ENCODE assay signal across 1 cellular context in genomic region chr1:95122151-95122697, GRCh38.
TF ChIP-seq lines count a peak whose summit lies in the region.

No MANE protein-coding gene starts in this region.

TF ChIP-seq in HepG2, 621 proteins besides CTCF, POLR2A, EP300 and RAD21 (continued from another document and continues in another):
- TF ChIP-seq PRDM10 (CRISPR knock-in tag; IDR thresholded peaks at IDR 0.05; ENCODE audit: low read depth) (peak; percentile 68; the same call in 1 of the 2 replicates), ZNF674 (CRISPR knock-in tag; IDR thresholded peaks at IDR 0.05; ENCODE audit: low read depth) (no peak), PCBP2 (optimal IDR thresholded peaks at IDR 0.05; ENCODE audit: low read depth, low read length, poor library complexity, severe bottlenecking) (no peak), MIER2 (CRISPR knock-in tag; IDR thresholded peaks at IDR 0.05) (0 out of 2 replicates have a peak, but pooled peaks have one; percentile 77), MTF1 (CRISPR knock-in tag; IDR thresholded peaks at IDR 0.05) (no peak), ZBTB37 (CRISPR knock-in tag; IDR thresholded peaks at IDR 0.05) (peak; percentile 55; the same call in 1 of the 2 replicates), ZFP62 (CRISPR knock-in tag; IDR thresholded peaks at IDR 0.05) (no peak), NR2F1 (CRISPR knock-in tag; IDR thresholded peaks at IDR 0.05) (peak; percentile 95 to 97), JARID2 (CRISPR knock-in tag; IDR thresholded peaks at IDR 0.05; ENCODE audit: insufficient replicate concordance) (no peak), ZNF614 (CRISPR knock-in tag; IDR thresholded peaks at IDR 0.05; ENCODE audit: borderline replicate concordance) (no peak; the same call in none of the 2 replicates), HCFC1 (IDR thresholded peaks at IDR 0.05; ENCODE audit: low read depth, low read length) (no peak), ZNF264 (CRISPR knock-in tag; IDR thresholded peaks at IDR 0.05) (peak; percentile 54; the same call in 1 of the 2 replicates), RBAK (CRISPR knock-in tag; IDR thresholded peaks at IDR 0.05) (0 out of 2 replicates have a peak, but pooled peaks have one; percentile 21), POLR2AphosphoS5 (IDR thresholded peaks at IDR 0.05; ENCODE audit: low read depth, low read length) (no peak), WIZ (CRISPR knock-in tag; IDR thresholded peaks at IDR 0.05) (peak; percentile 53; the same call in 1 of the 2 replicates), HIC2 (CRISPR knock-in tag; IDR thresholded peaks at IDR 0.05; ENCODE audit: low read depth) (peak; percentile 53; the same call in 1 of the 2 replicates), RBM22 (optimal IDR thresholded peaks at IDR 0.05; ENCODE audit: low read length) (no peak), ZNF549 (CRISPR knock-in tag; IDR thresholded peaks at IDR 0.05) (no peak), ZC3H4 (CRISPR knock-in tag; IDR thresholded peaks at IDR 0.05; ENCODE audit: borderline replicate concordance) (no peak), ZNF468 (CRISPR knock-in tag; IDR thresholded peaks at IDR 0.05) (no peak), PHF20 (CRISPR knock-in tag; IDR thresholded peaks at IDR 0.05) (no peak), NBN (conservative IDR thresholded peaks at IDR 0.05) (no peak), ATF1 (CRISPR knock-in tag; IDR thresholded peaks at IDR 0.05) (peak; percentile 54), ZNF143 (CRISPR knock-in tag; IDR thresholded peaks at IDR 0.05) (no peak), MAZ (IDR thresholded peaks at IDR 0.05; ENCODE audit: borderline replicate concordance, low read depth, low read length) (peak; percentile 47; the same call in 1 of the 2 replicates), MAZ (CRISPR knock-in tag; IDR thresholded peaks at IDR 0.05; ENCODE audit: low read depth) (no peak), KLF13 (CRISPR knock-in tag; IDR thresholded peaks at IDR 0.05) (no peak), RARA (CRISPR knock-in tag; IDR thresholded peaks at IDR 0.05) (peak; percentile 99), ADNP (CRISPR knock-in tag; IDR thresholded peaks at IDR 0.05) (peak; percentile 70; the same call in 1 of the 2 replicates), MAF1 (CRISPR knock-in tag; IDR thresholded peaks at IDR 0.05; ENCODE audit: borderline replicate concordance) (no peak), GTF2F1 (IDR thresholded peaks at IDR 0.05; ENCODE audit: low read length) (no peak)
- TF ChIP-seq, protein P1, sequence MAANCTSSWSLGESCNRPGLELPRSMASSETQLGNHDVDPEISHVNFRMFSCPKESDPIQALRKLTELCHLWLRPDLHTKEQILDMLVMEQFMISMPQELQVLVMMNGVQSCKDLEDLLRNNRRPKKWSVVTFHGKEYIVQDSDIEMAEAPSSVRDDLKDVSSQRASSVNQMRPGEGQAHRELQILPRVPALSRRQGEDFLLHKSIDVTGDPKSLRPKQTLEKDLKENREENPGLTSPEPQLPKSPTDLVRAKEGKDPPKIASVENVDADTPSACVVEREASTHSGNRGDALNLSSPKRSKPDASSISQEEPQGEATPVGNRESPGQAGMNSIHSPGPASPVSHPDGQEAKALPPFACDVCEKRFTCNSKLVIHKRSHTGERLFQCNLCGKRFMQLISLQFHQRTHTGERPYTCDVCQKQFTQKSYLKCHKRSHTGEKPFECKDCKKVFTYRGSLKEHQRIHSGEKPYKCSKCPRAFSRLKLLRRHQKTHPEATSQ (CRISPR knock-in tag; IDR thresholded peaks at IDR 0.05; ENCODE audit: borderline replicate concordance), result peak; percentile 52
- TF ChIP-seq, protein P2, sequence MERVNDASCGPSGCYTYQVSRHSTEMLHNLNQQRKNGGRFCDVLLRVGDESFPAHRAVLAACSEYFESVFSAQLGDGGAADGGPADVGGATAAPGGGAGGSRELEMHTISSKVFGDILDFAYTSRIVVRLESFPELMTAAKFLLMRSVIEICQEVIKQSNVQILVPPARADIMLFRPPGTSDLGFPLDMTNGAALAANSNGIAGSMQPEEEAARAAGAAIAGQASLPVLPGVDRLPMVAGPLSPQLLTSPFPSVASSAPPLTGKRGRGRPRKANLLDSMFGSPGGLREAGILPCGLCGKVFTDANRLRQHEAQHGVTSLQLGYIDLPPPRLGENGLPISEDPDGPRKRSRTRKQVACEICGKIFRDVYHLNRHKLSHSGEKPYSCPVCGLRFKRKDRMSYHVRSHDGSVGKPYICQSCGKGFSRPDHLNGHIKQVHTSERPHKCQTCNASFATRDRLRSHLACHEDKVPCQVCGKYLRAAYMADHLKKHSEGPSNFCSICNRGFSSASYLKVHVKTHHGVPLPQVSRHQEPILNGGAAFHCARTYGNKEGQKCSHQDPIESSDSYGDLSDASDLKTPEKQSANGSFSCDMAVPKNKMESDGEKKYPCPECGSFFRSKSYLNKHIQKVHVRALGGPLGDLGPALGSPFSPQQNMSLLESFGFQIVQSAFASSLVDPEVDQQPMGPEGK (CRISPR knock-in tag; IDR thresholded peaks at IDR 0.05), result peak; percentile 81
- TF ChIP-seq, protein P3, sequence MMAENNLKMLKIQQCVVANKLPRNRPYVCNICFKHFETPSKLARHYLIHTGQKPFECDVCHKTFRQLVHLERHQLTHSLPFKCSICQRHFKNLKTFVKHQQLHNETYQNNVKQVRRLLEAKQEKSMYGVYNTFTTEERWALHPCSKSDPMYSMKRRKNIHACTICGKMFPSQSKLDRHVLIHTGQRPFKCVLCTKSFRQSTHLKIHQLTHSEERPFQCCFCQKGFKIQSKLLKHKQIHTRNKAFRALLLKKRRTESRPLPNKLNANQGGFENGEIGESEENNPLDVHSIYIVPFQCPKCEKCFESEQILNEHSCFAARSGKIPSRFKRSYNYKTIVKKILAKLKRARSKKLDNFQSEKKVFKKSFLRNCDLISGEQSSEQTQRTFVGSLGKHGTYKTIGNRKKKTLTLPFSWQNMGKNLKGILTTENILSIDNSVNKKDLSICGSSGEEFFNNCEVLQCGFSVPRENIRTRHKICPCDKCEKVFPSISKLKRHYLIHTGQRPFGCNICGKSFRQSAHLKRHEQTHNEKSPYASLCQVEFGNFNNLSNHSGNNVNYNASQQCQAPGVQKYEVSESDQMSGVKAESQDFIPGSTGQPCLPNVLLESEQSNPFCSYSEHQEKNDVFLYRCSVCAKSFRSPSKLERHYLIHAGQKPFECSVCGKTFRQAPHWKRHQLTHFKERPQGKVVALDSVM (CRISPR knock-in tag; IDR thresholded peaks at IDR 0.05), result peak; percentile 98
- TF ChIP-seq, protein P4, sequence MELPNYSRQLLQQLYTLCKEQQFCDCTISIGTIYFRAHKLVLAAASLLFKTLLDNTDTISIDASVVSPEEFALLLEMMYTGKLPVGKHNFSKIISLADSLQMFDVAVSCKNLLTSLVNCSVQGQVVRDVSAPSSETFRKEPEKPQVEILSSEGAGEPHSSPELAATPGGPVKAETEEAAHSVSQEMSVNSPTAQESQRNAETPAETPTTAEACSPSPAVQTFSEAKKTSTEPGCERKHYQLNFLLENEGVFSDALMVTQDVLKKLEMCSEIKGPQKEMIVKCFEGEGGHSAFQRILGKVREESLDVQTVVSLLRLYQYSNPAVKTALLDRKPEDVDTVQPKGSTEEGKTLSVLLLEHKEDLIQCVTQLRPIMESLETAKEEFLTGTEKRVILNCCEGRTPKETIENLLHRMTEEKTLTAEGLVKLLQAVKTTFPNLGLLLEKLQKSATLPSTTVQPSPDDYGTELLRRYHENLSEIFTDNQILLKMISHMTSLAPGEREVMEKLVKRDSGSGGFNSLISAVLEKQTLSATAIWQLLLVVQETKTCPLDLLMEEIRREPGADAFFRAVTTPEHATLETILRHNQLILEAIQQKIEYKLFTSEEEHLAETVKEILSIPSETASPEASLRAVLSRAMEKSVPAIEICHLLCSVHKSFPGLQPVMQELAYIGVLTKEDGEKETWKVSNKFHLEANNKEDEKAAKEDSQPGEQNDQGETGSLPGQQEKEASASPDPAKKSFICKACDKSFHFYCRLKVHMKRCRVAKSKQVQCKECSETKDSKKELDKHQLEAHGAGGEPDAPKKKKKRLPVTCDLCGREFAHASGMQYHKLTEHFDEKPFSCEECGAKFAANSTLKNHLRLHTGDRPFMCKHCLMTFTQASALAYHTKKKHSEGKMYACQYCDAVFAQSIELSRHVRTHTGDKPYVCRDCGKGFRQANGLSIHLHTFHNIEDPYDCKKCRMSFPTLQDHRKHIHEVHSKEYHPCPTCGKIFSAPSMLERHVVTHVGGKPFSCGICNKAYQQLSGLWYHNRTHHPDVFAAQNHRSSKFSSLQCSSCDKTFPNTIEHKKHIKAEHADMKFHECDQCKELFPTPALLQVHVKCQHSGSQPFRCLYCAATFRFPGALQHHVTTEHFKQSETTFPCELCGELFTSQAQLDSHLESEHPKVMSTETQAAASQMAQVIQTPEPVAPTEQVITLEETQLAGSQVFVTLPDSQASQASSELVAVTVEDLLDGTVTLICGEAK (IDR thresholded peaks at IDR 0.05), result no peak
- TF ChIP-seq, protein P4 (CRISPR knock-in tag; IDR thresholded peaks at IDR 0.05), result peak; percentile 50; the same call in 1 of the 2 replicates
